Comparison of ENCODE assay signal across 19 cellular contexts in genomic region chr15:68379058-68379758, GRCh38. TPM values are rescaled to one million over a fixed set of nuclear protein-coding genes. Genes with fewer than 3 reads are reported as not detected.
DNase-seq lines count a peak whose midpoint lies in the region; ATAC-seq, FAIRE-seq and TF ChIP-seq lines count a peak whose summit lies in the region.
"Had no signal": no experiment of that assay in that cellular context is flagged by ENCODE, and none has a peak within 500 bp of the region (broad histone marks: within the 10 kb centered on the region; RNA-seq: fewer than 3 reads in every experiment).

No MANE protein-coding gene starts in this region.

- no peak for ATAC-seq in activated naive CD4-positive, alpha-beta T cell treated with anti-CD3 and anti-CD28 coated beads, Interleukin-2, amount 50 U/mL, for 72 hours
- ATAC-seq: Right ventricle myocardium inferior; sciatic nerve; stimulated activated effector memory CD8-positive, alpha-beta T cell treated with anti-CD3 and anti-CD28 coated beads, Interleukin-12 subunit alpha, Interleukin-12 subunit beta, amount 100 ng/mL, for 72 hours had no signal

- peak overlapping the region; percentile 82 for H3K27ac Mint-ChIP-seq in activated naive CD4-positive, alpha-beta T cell treated with anti-CD3 and anti-CD28 coated beads, Interleukin-2, amount 10 ng/mL, durations not matched to agents 7 days and 5 days
- no peak overlapping the region for H3K27ac Mint-ChIP-seq in activated naive CD4-positive, alpha-beta T cell treated with anti-CD3 and anti-CD28 coated beads, Interleukin-2, amount 50 U/mL, for 72 hours
- H3K27ac Mint-ChIP-seq: activated naive CD4-positive, alpha-beta T cell treated with anti-CD3 and anti-CD28 coated beads, Interleukin-2, amount 50 U/mL, for 24 hours; brain; stimulated activated effector memory CD8-positive, alpha-beta T cell treated with anti-CD3 and anti-CD28 coated beads, Interleukin-12 subunit alpha, Interleukin-12 subunit beta, amount 100 ng/mL, for 72 hours had no signal

- H3K9ac ChIP-seq in endothelial cell of umbilical vein (replicated peaks; ENCODE audit: extremely low read depth, insufficient read depth, low read length) = no peak overlapping the region

- intact Hi-C loops in endothelial cell of umbilical vein (cut with micrococcal nuclease) = loop anchor here (1.0 kb wide), 1 partner anchor 27 kb away; no protein-coding TSS in a partner anchor

- CTCF ChIA-PET in activated naive CD4-positive, alpha-beta T cell treated with anti-CD3 and anti-CD28 coated beads, Interleukin-2, amount 10 ng/mL, durations not matched to agents 7 days and 5 days (lab: Charles Lee) = interaction anchor here (0.8 to 10.6 kb wide), 5 partner anchors 14 to 126 kb away, joined by 3 to 122 read pairs (median 4); no protein-coding TSS in a partner anchor
- CTCF ChIA-PET in endothelial cell of umbilical vein (lab: Charles Lee) = interaction anchor here (0.7 to 1.6 kb wide), 11 partner anchors 11 to 171 kb away, joined by 3 to 18 read pairs (median 5); no protein-coding TSS in a partner anchor

- H3K4me2 ChIP-seq in endothelial cell of umbilical vein (ENCODE audit: insufficient read depth, low read length) = peak overlapping the region; percentile 1

- H3K4me3 Mint-ChIP-seq in activated naive CD4-positive, alpha-beta T cell treated with anti-CD3 and anti-CD28 coated beads, Interleukin-2, amount 10 ng/mL, durations not matched to agents 7 days and 5 days = no peak overlapping the region
- H3K4me3 Mint-ChIP-seq: activated naive CD4-positive, alpha-beta T cell treated with anti-CD3 and anti-CD28 coated beads, Interleukin-2, amount 50 U/mL, for 24 hours; brain; stimulated activated effector memory CD8-positive, alpha-beta T cell treated with anti-CD3 and anti-CD28 coated beads, Interleukin-12 subunit alpha, Interleukin-12 subunit beta, amount 100 ng/mL, for 72 hours had no signal

- peaks cover 2% of the 10 kb centered on the region for H3K36me3 Mint-ChIP-seq in activated naive CD4-positive, alpha-beta T cell treated with anti-CD3 and anti-CD28 coated beads, Interleukin-2, amount 10 ng/mL, durations not matched to agents 7 days and 5 days
- no peaks in the 10 kb centered on the region for H3K36me3 Mint-ChIP-seq in activated naive CD4-positive, alpha-beta T cell treated with anti-CD3 and anti-CD28 coated beads, Interleukin-2, amount 50 U/mL, for 72 hours
- H3K36me3 Mint-ChIP-seq: activated naive CD4-positive, alpha-beta T cell treated with anti-CD3 and anti-CD28 coated beads, Interleukin-2, amount 50 U/mL, for 24 hours; brain; stimulated activated effector memory CD8-positive, alpha-beta T cell treated with anti-CD3 and anti-CD28 coated beads, Interleukin-12 subunit alpha, Interleukin-12 subunit beta, amount 100 ng/mL, for 72 hours had no signal

- POLR2A ChIA-PET in endothelial cell of umbilical vein (lab: Charles Lee) = no interaction called here

- no peaks in the 10 kb centered on the region for H3K9me1 ChIP-seq in endothelial cell of umbilical vein (replicated peaks; ENCODE audit: control insufficient read depth, extremely low read depth, insufficient read depth, low read length)

- no peaks in the 10 kb centered on the region for H3K79me2 ChIP-seq in endothelial cell of umbilical vein (ENCODE audit: control insufficient read depth, insufficient read depth, low read length)

- peak; percentile 33 for FAIRE-seq in endothelial cell of umbilical vein (lab: Jason Lieb, UNC)

- H3K27me3 ChIP-seq in endothelial cell of umbilical vein (ENCODE audit: control insufficient read depth in 2 of 2, insufficient read depth in 2 of 2, low read length in 2 of 2) = no peaks in the 10 kb centered on the region

- peaks cover 24% of the 10 kb centered on the region for H3K4me1 Mint-ChIP-seq in activated naive CD4-positive, alpha-beta T cell treated with anti-CD3 and anti-CD28 coated beads, Interleukin-2, amount 10 ng/mL, durations not matched to agents 7 days and 5 days

- no peak overlapping the region for H3K27ac ChIP-seq in endothelial cell of umbilical vein (ENCODE audit: insufficient read depth, low read depth, low read length)
- H3K27ac ChIP-seq: thoracic aorta had no signal

- no TSS peak for BruUV-seq in endothelial cell of umbilical vein (replicated peaks; lab: Mats Ljungman, UMichigan)

- no peaks in the 10 kb centered on the region for H4K20me1 ChIP-seq in endothelial cell of umbilical vein (replicated peaks; ENCODE audit: control insufficient read depth, extremely low read depth, insufficient read depth, low read length)

- H3K9me3 ChIP-seq in endothelial cell of umbilical vein (replicated peaks; ENCODE audit: control insufficient read depth, insufficient read depth, low read length) = no peaks in the 10 kb centered on the region
- H3K9me3 ChIP-seq: Caco-2, thoracic aorta had no signal

- TF ChIP-seq POLR2A in endothelial cell of umbilical vein (IDR thresholded peaks at IDR 0.05; ENCODE audit: low read depth, low read length) = no peak

- peaks cover 3% of the 10 kb centered on the region for H3K27me3 Mint-ChIP-seq in activated naive CD4-positive, alpha-beta T cell treated with anti-CD3 and anti-CD28 coated beads, Interleukin-2, amount 10 ng/mL, durations not matched to agents 7 days and 5 days
- H3K27me3 Mint-ChIP-seq: activated naive CD4-positive, alpha-beta T cell treated with anti-CD3 and anti-CD28 coated beads, Interleukin-2, amount 50 U/mL, for 24 hours had no signal

- H3K4me1 ChIP-seq in endothelial cell of umbilical vein (ENCODE audit: control insufficient read depth, extremely low read depth, insufficient read depth, low read length) = peaks cover 25% of the 10 kb centered on the region
- H3K4me1 ChIP-seq: Caco-2 had no signal

- H3K4me3 ChIP-seq in endothelial cell of umbilical vein (replicated peaks in 1 of 3; ENCODE audit: insufficient read depth in 1 of 3, low read depth in 1 of 3, low read length in 3 of 3) = no peak overlapping the region
- H3K4me3 ChIP-seq: thoracic aorta had no signal

- TF ChIP-seq CTCF in endothelial cell of umbilical vein (IDR thresholded peaks at IDR 0.05; ENCODE audit: extremely low read depth in 1 of 2, insufficient read depth in 1 of 2, low read depth in 1 of 2, low read length in 2 of 2) = no peak

- DNase-seq in activated naive CD4-positive, alpha-beta T cell treated with anti-CD3 and anti-CD28 coated beads, Interleukin-2, amount 10 ng/mL, durations not matched to agents 7 days and 5 days = no peak
- DNase-seq in activated naive CD4-positive, alpha-beta T cell treated with anti-CD3 and anti-CD28 coated beads, Interleukin-2, amount 50 U/mL, for 72 hours (ENCODE audit: low spot score in 2 of 2) = no peak
- peak; percentile 20 for DNase-seq in NAMALWA (ENCODE audit: low spot score)
- DNase-seq in endothelial cell of umbilical vein (ENCODE audit: low read depth, low spot score) = no peak
- DNase-seq in ureter (ENCODE audit: low spot score) = peak; percentile 38
- DNase-seq in NCI-H1694 treated with DMSO at 0.1 percent for 48 hours (lab: John Stamatoyannopoulos, UW) = no peak
- no peak for DNase-seq in hippocampal formation (lab: John Stamatoyannopoulos, UW)
- DNase-seq in HPDE6-E6E7 (ENCODE audit: extremely low spot score) = no peak
- DNase-seq: Caco-2, cortex of kidney, NCI-H1417, NCI-H2171, NCI-H526 treated with DMSO at 0.1 percent for 48 hours had no signal

- dilution Hi-C loops in endothelial cell of umbilical vein (cut with MboI; ENCODE audit: extremely low pct_ligation_motif_present, low sequenced_read_pairs) = no loop called here

- H3K9me3 Mint-ChIP-seq in activated naive CD4-positive, alpha-beta T cell treated with anti-CD3 and anti-CD28 coated beads, Interleukin-2, amount 10 ng/mL, durations not matched to agents 7 days and 5 days = no peaks in the 10 kb centered on the region
- H3K9me3 Mint-ChIP-seq in activated naive CD4-positive, alpha-beta T cell treated with anti-CD3 and anti-CD28 coated beads, Interleukin-2, amount 50 U/mL, for 72 hours = peaks cover 0 to 4% of the 10 kb centered on the region in 2 donors
- H3K9me3 Mint-ChIP-seq: activated naive CD4-positive, alpha-beta T cell treated with anti-CD3 and anti-CD28 coated beads, Interleukin-2, amount 50 U/mL, for 24 hours; stimulated activated effector memory CD8-positive, alpha-beta T cell treated with anti-CD3 and anti-CD28 coated beads, Interleukin-12 subunit alpha, Interleukin-12 subunit beta, amount 100 ng/mL, for 72 hours had no signal

- H3K36me3 ChIP-seq in endothelial cell of umbilical vein (ENCODE audit: control insufficient read depth in 2 of 2, extremely low read depth in 1 of 2, insufficient read depth in 2 of 2, low read length in 2 of 2) = no peaks in the 10 kb centered on the region

- no peak overlapping the region for H2AFZ ChIP-seq in endothelial cell of umbilical vein (ENCODE audit: low read depth, low read length)

TF ChIP-seq in endothelial cell of umbilical vein, 7 proteins besides CTCF, POLR2A, EP300 and RAD21:
- no peak for TF ChIP-seq POLR2AphosphoS5 (IDR thresholded peaks at IDR 0.05; ENCODE audit: insufficient read depth, low read depth, low read length)
- TF ChIP-seq GATA2 (IDR thresholded peaks at IDR 0.05; ENCODE audit: insufficient read depth, insufficient read length, low read depth, low read length) = no peak
- TF ChIP-seq FOS (IDR thresholded peaks at IDR 0.05; ENCODE audit: borderline replicate concordance, insufficient read depth, low read length) = no peak

RNA-seq across cellular contexts. Expression of gene ITGA11, which starts 52.8 kb away (rescaled TPM):
- 1 to 10 TPM in 1 of 2 donors, under 1 TPM in 1; 0.27 to 1.8 TPM for total RNA-seq in activated naive CD4-positive, alpha-beta T cell treated with anti-CD3 and anti-CD28 coated beads, Interleukin-2, amount 50 U/mL, for 72 hours
- total RNA-seq in endothelial cell of umbilical vein = 0.18 and 0.58 TPM in 2 replicates
- 0.83 and 1.0 TPM in 2 replicates for polyA plus RNA-seq in endothelial cell of umbilical vein
- polyA plus RNA-seq in endothelial cell of umbilical vein (2011; cell fraction: cytosol; rRNA removed) = 0.65 and 0.97 TPM in 2 replicates
- polyA plus RNA-seq in endothelial cell of umbilical vein (2011; cell fraction: nucleus; rRNA removed) = 1.4 and 1.5 TPM in 2 replicates
- polyA plus RNA-seq in endothelial cell of umbilical vein (2012) = 0.48 and 1.1 TPM in 2 replicates
- 2.6 and 4.2 TPM in 2 replicates for polyA minus RNA-seq in endothelial cell of umbilical vein
- polyA minus RNA-seq in endothelial cell of umbilical vein (2011; cell fraction: cytosol; rRNA and poly(A)+ RNA removed) = not detected
- 1.2 and 1.4 TPM in 2 replicates for polyA minus RNA-seq in endothelial cell of umbilical vein (2011; cell fraction: nucleus; rRNA and poly(A)+ RNA removed)
- 22.8 TPM for total RNA-seq in ureter

Comparison
In these comparisons a context has a peak if more than half of its experiments do, and no peak if none do; other contexts are left out.
1. DNase-seq: peak in NAMALWA (single experiment) and ureter (single experiment); none in activated naive CD4-positive, alpha-beta T cell treated with anti-CD3 and anti-CD28 coated beads, Interleukin-2, amount 10 ng/mL, durations not matched to agents 7 days and 5 days (single experiment), activated naive CD4-positive, alpha-beta T cell treated with anti-CD3 and anti-CD28 coated beads, Interleukin-2, amount 50 U/mL, for 72 hours (0 of 2), endothelial cell of umbilical vein (single experiment), NCI-H1694 treated with DMSO at 0.1 percent for 48 hours (single experiment), hippocampal formation (0 of 2) and HPDE6-E6E7 (single experiment).